In the genomic region with DNA sequence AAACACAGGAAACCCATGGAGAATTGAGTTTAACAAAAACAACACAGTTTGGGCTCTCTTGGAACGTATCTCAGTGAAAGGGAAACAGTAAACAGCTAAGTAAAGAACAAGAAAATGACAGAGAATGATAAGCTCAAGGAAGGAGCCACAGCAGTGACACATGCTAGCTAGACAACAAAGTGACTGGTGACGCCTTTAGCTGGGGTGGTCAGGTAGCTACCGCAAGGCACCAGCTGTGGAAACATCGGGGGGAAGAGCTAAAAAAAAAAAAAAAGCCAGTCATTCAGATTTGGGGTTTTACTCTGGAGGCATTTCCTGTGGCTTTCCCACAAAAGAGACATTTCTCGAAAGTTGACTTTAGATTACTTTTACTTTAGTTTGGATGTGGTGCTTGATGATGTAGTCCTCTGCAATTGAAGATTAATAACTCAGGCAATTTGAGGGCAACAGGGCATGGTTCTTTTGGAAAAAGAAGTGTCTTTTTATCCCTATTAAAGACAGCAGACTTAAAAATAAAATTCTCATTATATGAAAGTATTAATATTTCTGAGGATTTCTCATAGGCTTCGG, we compare ENCODE assay signal across 13 cellular contexts. TPM values are rescaled to one million over a fixed set of nuclear protein-coding genes. Genes with fewer than 3 reads are reported as not detected.
DNase-seq lines count a peak whose midpoint lies in the region; ATAC-seq and TF ChIP-seq lines count a peak whose summit lies in the region.
"Had no signal": no experiment of that assay in that cellular context is flagged by ENCODE, and none has a peak within 500 bp of the region (broad histone marks: within the 10 kb centered on the region; RNA-seq: fewer than 3 reads in every experiment).

No MANE protein-coding gene starts in this region.

- H3K27me3 Mint-ChIP-seq in activated CD8-positive, alpha-beta T cell treated with anti-CD3 and anti-CD28 coated beads, Interleukin-2, amount 10 ng/mL, durations not matched to agents 7 days and 5 days (ENCODE audit: low read depth), result peaks cover 48% of the 10 kb centered on the region
- H3K27me3 Mint-ChIP-seq in effector memory CD8-positive, alpha-beta T cell, result peaks cover 0 to 14% of the 10 kb centered on the region in 2 donors
- peaks cover 31% of the 10 kb centered on the region for H3K27me3 Mint-ChIP-seq in stimulated activated naive CD8-positive, alpha-beta T cell treated with anti-CD3 and anti-CD28 coated beads, Interleukin-15, amount 100 ng/mL, for 72 hours

- H3K27ac Mint-ChIP-seq in activated CD8-positive, alpha-beta T cell treated with anti-CD3 and anti-CD28 coated beads, Interleukin-2, amount 10 ng/mL, durations not matched to agents 7 days and 5 days, result peak overlapping the region; percentile 86
- H3K27ac Mint-ChIP-seq in effector memory CD8-positive, alpha-beta T cell, result peak overlapping the region; percentile 77 to 80
- H3K27ac Mint-ChIP-seq in stimulated activated naive CD8-positive, alpha-beta T cell treated with anti-CD3 and anti-CD28 coated beads, Interleukin-15, amount 100 ng/mL, for 72 hours, result peak overlapping the region; percentile 83 to 86

- TF ChIP-seq EP300 in transverse colon (IDR thresholded peaks at IDR 0.05; ENCODE audit: low read depth), result no peak

- in situ Hi-C loops in transverse colon (cut with MboI; ENCODE audit: low pct_ligation_motif_present in 1 of 4, low pct_unique_long_range_greater_than_20kb in 1 of 4, low sequenced_read_pairs in 3 of 4), result no loop called here

- DNase-seq in activated T-cell treated with anti-CD3 and anti-CD28 coated beads for 24 hours (ENCODE audit: low read depth), result peak; percentile 54
- DNase-seq in activated T-cell treated with anti-CD3 and anti-CD28 coated beads for 4 hours, result no peak
- peak; percentile 90 for DNase-seq in activated CD8-positive, alpha-beta T cell treated with anti-CD3 and anti-CD28 coated beads, Interleukin-2, amount 10 ng/mL, durations not matched to agents 7 days and 5 days
- peak; percentile 51 to 56 (median 55) for DNase-seq in effector memory CD8-positive, alpha-beta T cell
- DNase-seq in stimulated activated naive CD8-positive, alpha-beta T cell treated with anti-CD3 and anti-CD28 coated beads, Interleukin-15, amount 100 ng/mL, for 72 hours, result peak; percentile 70 to 89
- no peak for DNase-seq in sciatic nerve (ENCODE audit: low spot score)
- no peak for DNase-seq in DMS79 (lab: John Stamatoyannopoulos, UW)
- DNase-seq in transverse colon, result no peak
- DNase-seq: islet precursor cell, NCI-H748 treated with DMSO at 0.1 percent for 48 hours, posterior cingulate gyrus, tibial artery had no signal

- peaks cover 8% of the 10 kb centered on the region for H3K9me3 Mint-ChIP-seq in activated CD8-positive, alpha-beta T cell treated with anti-CD3 and anti-CD28 coated beads, Interleukin-2, amount 10 ng/mL, durations not matched to agents 7 days and 5 days (ENCODE audit: insufficient read depth)
- H3K9me3 Mint-ChIP-seq in effector memory CD8-positive, alpha-beta T cell, result no peaks in the 10 kb centered on the region
- peaks cover 21 to 30% of the 10 kb centered on the region in 2 donors for H3K9me3 Mint-ChIP-seq in stimulated activated naive CD8-positive, alpha-beta T cell treated with anti-CD3 and anti-CD28 coated beads, Interleukin-15, amount 100 ng/mL, for 72 hours

- H3K4me1 Mint-ChIP-seq in activated CD8-positive, alpha-beta T cell treated with anti-CD3 and anti-CD28 coated beads, Interleukin-2, amount 10 ng/mL, durations not matched to agents 7 days and 5 days (ENCODE audit: low read depth), result peaks cover 77% of the 10 kb centered on the region
- H3K4me1 Mint-ChIP-seq in effector memory CD8-positive, alpha-beta T cell (ENCODE audit: low read depth in 2 of 2), result peaks cover 47 to 55% of the 10 kb centered on the region in 2 donors
- peaks cover 94% of the 10 kb centered on the region for H3K4me1 Mint-ChIP-seq in stimulated activated naive CD8-positive, alpha-beta T cell treated with anti-CD3 and anti-CD28 coated beads, Interleukin-15, amount 100 ng/mL, for 72 hours

- POLR2A ChIA-PET in activated CD8-positive, alpha-beta T cell treated with anti-CD3 and anti-CD28 coated beads, Interleukin-2, amount 10 ng/mL, durations not matched to agents 7 days and 5 days (lab: Charles Lee), result interaction anchor here (1.3 kb wide), 1 partner anchor 12 kb away, joined by 3 read pairs; no protein-coding TSS in a partner anchor

- CTCF ChIA-PET in activated CD8-positive, alpha-beta T cell treated with anti-CD3 and anti-CD28 coated beads, Interleukin-2, amount 10 ng/mL, durations not matched to agents 7 days and 5 days (lab: Charles Lee), result interaction anchor here (0.6 to 2.1 kb wide), 4 partner anchors 9 to 23 kb away, joined by 3 to 9 read pairs (median 3); no protein-coding TSS in a partner anchor

- intact Hi-C loops in sciatic nerve (cut with DNase I), result no loop called here
- intact Hi-C loops in transverse colon (cut with DNase I; ENCODE audit: low total_unique reads), result no loop called here

- H3K4me1 ChIP-seq in transverse colon, result peaks cover 3 to 35% (median 5%) of the 10 kb centered on the region in 4 donors
- H3K4me1 ChIP-seq: HAP-1 had no signal

- H3K27me3 ChIP-seq in transverse colon, result no peaks in the 10 kb centered on the region

- no peak overlapping the region for H3K27ac ChIP-seq in transverse colon
- H3K27ac ChIP-seq: tibial artery had no signal

- ATAC-seq in activated CD8-positive, alpha-beta T cell treated with anti-CD3 and anti-CD28 coated beads, Interleukin-2, amount 10 ng/mL, durations not matched to agents 7 days and 5 days, result peak; percentile 86
- peak; percentile 86 for ATAC-seq in effector memory CD8-positive, alpha-beta T cell (replicated peaks)
- ATAC-seq in stimulated activated naive CD8-positive, alpha-beta T cell treated with anti-CD3 and anti-CD28 coated beads, Interleukin-15, amount 100 ng/mL, for 72 hours, result peak; percentile 95
- ATAC-seq in sciatic nerve, result no peak

- no peak for TF ChIP-seq POLR2A in transverse colon (IDR thresholded peaks at IDR 0.05)

- H3K36me3 Mint-ChIP-seq in activated CD8-positive, alpha-beta T cell treated with anti-CD3 and anti-CD28 coated beads, Interleukin-2, amount 10 ng/mL, durations not matched to agents 7 days and 5 days (ENCODE audit: low read depth), result peaks cover 25% of the 10 kb centered on the region
- H3K36me3 Mint-ChIP-seq in effector memory CD8-positive, alpha-beta T cell (ENCODE audit: insufficient read depth), result peaks cover 14% of the 10 kb centered on the region

- H3K4me3 Mint-ChIP-seq in activated CD8-positive, alpha-beta T cell treated with anti-CD3 and anti-CD28 coated beads, Interleukin-2, amount 10 ng/mL, durations not matched to agents 7 days and 5 days, result peak overlapping the region; percentile 61
- peak overlapping the region; percentile 64 to 78 for H3K4me3 Mint-ChIP-seq in effector memory CD8-positive, alpha-beta T cell
- peak overlapping the region; percentile 57 to 77 for H3K4me3 Mint-ChIP-seq in stimulated activated naive CD8-positive, alpha-beta T cell treated with anti-CD3 and anti-CD28 coated beads, Interleukin-15, amount 100 ng/mL, for 72 hours

- no peak for TF ChIP-seq CTCF in transverse colon (IDR thresholded peaks at IDR 0.05)

- no peak overlapping the region for H3K4me3 ChIP-seq in transverse colon
- H3K4me3 ChIP-seq: HAP-1, tibial artery had no signal

- no peaks in the 10 kb centered on the region for H3K36me3 ChIP-seq in transverse colon
- H3K36me3 ChIP-seq: HAP-1, tibial artery had no signal

- WGBS in transverse colon (ENCODE audit: low coverage in 1 of 2), 2 donors, result 59 to 64% methylated on average over 5 to 6 of the region's 6 CpGs

- no peaks in the 10 kb centered on the region for H3K9me3 ChIP-seq in transverse colon
- H3K9me3 ChIP-seq: HAP-1, tibial artery had no signal

RNA-seq across cellular contexts. Expression of gene FHAD1, which starts 2.1 kb away (rescaled TPM):
- total RNA-seq in activated CD8-positive, alpha-beta T cell treated with anti-CD3 and anti-CD28 coated beads, Interleukin-2, amount 10 ng/mL, durations not matched to agents 7 days and 5 days, result under 1 TPM; 0.21 to 0.55 TPM
- total RNA-seq in sciatic nerve (3.1 TPM), transverse colon (under 1 TPM in 2 of 4 donors, not detected in 2; 0.75 to 0.82 TPM)

Comparison
In these comparisons a context has a peak if more than half of its experiments do, and no peak if none do; other contexts are left out.
1. DNase-seq: peak in activated T-cell treated with anti-CD3 and anti-CD28 coated beads for 24 hours (single experiment), activated CD8-positive, alpha-beta T cell treated with anti-CD3 and anti-CD28 coated beads, Interleukin-2, amount 10 ng/mL, durations not matched to agents 7 days and 5 days (single experiment), effector memory CD8-positive, alpha-beta T cell (3 of 3) and stimulated activated naive CD8-positive, alpha-beta T cell treated with anti-CD3 and anti-CD28 coated beads, Interleukin-15, amount 100 ng/mL, for 72 hours (2 of 2); none in activated T-cell treated with anti-CD3 and anti-CD28 coated beads for 4 hours (single experiment), sciatic nerve (single experiment), DMS79 (single experiment) and transverse colon (single experiment).
2. Peak in every context shown above with its lines, with median percentiles within 50 percentile points of each other: H3K27ac Mint-ChIP-seq and H3K4me3 Mint-ChIP-seq.